Comparison of ENCODE assay signal across 7 cellular contexts in genomic region chr9:38066167-38066906, GRCh38. TPM values are rescaled to one million over a fixed set of nuclear protein-coding genes. Genes with fewer than 3 reads are reported as not detected.
DNase-seq lines count a peak whose midpoint lies in the region; ATAC-seq and TF ChIP-seq lines count a peak whose summit lies in the region.

No MANE protein-coding gene starts in this region.

- H2AFZ ChIP-seq in GM23338: no peak overlapping the region

- H3K9me3 Mint-ChIP-seq in GM23338: no peaks in the 10 kb centered on the region; the same call in 2 of the 3 replicates

- H3K4me1 ChIP-seq in GM23338 (ENCODE audit: insufficient read depth): peaks cover 34% of the 10 kb centered on the region
- peaks cover 25% of the 10 kb centered on the region for H3K4me1 ChIP-seq in SJCRH30
- H3K4me1 ChIP-seq in foreskin keratinocyte: peaks cover 7% of the 10 kb centered on the region

- H4K20me1 ChIP-seq in GM23338 (replicated peaks; ENCODE audit: insufficient read depth): peaks cover 26% of the 10 kb centered on the region

- peak overlapping the region; percentile 93 for H3K4me2 ChIP-seq in GM23338

- ATAC-seq in GM23338: peak; percentile 2; the same call in 2 of the 3 replicates
- no peak for ATAC-seq in foreskin keratinocyte
- ATAC-seq in HG03139 (IDR thresholded peaks at IDR 0.05; ENCODE audit: unreplicated experiment): no peak

- H3K27ac ChIP-seq in GM23338 (ENCODE audit: low read depth): no peak overlapping the region
- no peak overlapping the region for H3K27ac ChIP-seq in SJCRH30
- H3K27ac ChIP-seq in foreskin keratinocyte: no peak overlapping the region
- H3K27ac ChIP-seq in skin epidermis: peak overlapping the region in 17 of 21 experiments; percentile 56 to 96 (median 89)

- no peak overlapping the region for H3K27ac Mint-ChIP-seq in GM23338

- no peaks in the 10 kb centered on the region for H3K36me3 ChIP-seq in GM23338 (ENCODE audit: insufficient read depth)
- H3K36me3 ChIP-seq in SJCRH30: no peaks in the 10 kb centered on the region

- H3K4me3 ChIP-seq in GM23338: peak overlapping the region; percentile 72
- peak overlapping the region; percentile 100 for H3K4me3 ChIP-seq in SJCRH30
- H3K4me3 ChIP-seq in skin epidermis: peak overlapping the region; percentile 72 to 91 (median 79)

- H3K27me3 Mint-ChIP-seq in GM23338 (ENCODE audit: insufficient read depth, low read depth, poor library complexity): peaks cover 20% of the 10 kb centered on the region

- H3F3A ChIP-seq in GM23338 (replicated peaks; ENCODE audit: low read depth): no peaks in the 10 kb centered on the region

- peak; percentile 46 for DNase-seq in GM23338 (ENCODE audit: low spot score)
- DNase-seq in SJCRH30: no peak
- DNase-seq in foreskin keratinocyte: peak in 1 of 2 donors; percentile 50
- DNase-seq in NCI-H748 treated with DMSO at 0.1 percent for 48 hours (lab: John Stamatoyannopoulos, UW): no peak
- no peak for DNase-seq in iPS-NIHi7 (ENCODE audit: extremely low spot score)

- peak in 1 of 2 experiments; percentile 19; a peak in 2 of 4 replicates for TF ChIP-seq CTCF in GM23338 (conservative IDR thresholded peaks at IDR 0.05; ENCODE audit: low read depth in 2 of 2)
- peak; percentile 53 for TF ChIP-seq CTCF in foreskin keratinocyte (conservative IDR thresholded peaks at IDR 0.05)

- no peaks in the 10 kb centered on the region for H3K9me2 ChIP-seq in GM23338 (ENCODE audit: insufficient read depth)

- H3K36me3 Mint-ChIP-seq in GM23338 (ENCODE audit: low read depth): no peaks in the 10 kb centered on the region; the same call in 2 of the 3 replicates

- H3K9me3 ChIP-seq in SJCRH30 (replicated peaks): no peaks in the 10 kb centered on the region

- peaks cover 55% of the 10 kb centered on the region for H3K79me2 ChIP-seq in GM23338 (replicated peaks; ENCODE audit: insufficient read depth)

- H3K4me3 Mint-ChIP-seq in GM23338: peak overlapping the region; percentile 83

- H3K27me3 ChIP-seq in GM23338 (ENCODE audit: insufficient read depth): peaks cover 30% of the 10 kb centered on the region
- H3K27me3 ChIP-seq in SJCRH30: no peaks in the 10 kb centered on the region
- H3K27me3 ChIP-seq in foreskin keratinocyte: no peaks in the 10 kb centered on the region

- peaks cover 49% of the 10 kb centered on the region for H3K4me1 Mint-ChIP-seq in GM23338

TF ChIP-seq in GM23338, 12 proteins besides CTCF, POLR2A, EP300 and RAD21 (continues in another document):
- TF ChIP-seq CREB1 (CRISPR knock-in tag; IDR thresholded peaks at IDR 0.05; ENCODE audit: low read depth) (no peak), NANOG (IDR thresholded peaks at IDR 0.05; ENCODE audit: borderline replicate concordance) (no peak), STAT1 (IDR thresholded peaks at IDR 0.05; ENCODE audit: unreplicated experiment) (no peak), EZH2phosphoT487 (IDR thresholded peaks at IDR 0.05; ENCODE audit: unreplicated experiment) (no peak), EZH2 (IDR thresholded peaks at IDR 0.05; ENCODE audit: low read depth, unreplicated experiment) (no peak), ZNF331 (CRISPR knock-in tag; IDR thresholded peaks at IDR 0.05; ENCODE audit: low read depth) (no peak), ZNF114 (CRISPR knock-in tag; IDR thresholded peaks at IDR 0.05) (no peak), REST (IDR thresholded peaks at IDR 0.05; ENCODE audit: unreplicated experiment) (no peak), JUNB (IDR thresholded peaks at IDR 0.05; ENCODE audit: unreplicated experiment) (no peak)
- TF ChIP-seq, protein P1, sequence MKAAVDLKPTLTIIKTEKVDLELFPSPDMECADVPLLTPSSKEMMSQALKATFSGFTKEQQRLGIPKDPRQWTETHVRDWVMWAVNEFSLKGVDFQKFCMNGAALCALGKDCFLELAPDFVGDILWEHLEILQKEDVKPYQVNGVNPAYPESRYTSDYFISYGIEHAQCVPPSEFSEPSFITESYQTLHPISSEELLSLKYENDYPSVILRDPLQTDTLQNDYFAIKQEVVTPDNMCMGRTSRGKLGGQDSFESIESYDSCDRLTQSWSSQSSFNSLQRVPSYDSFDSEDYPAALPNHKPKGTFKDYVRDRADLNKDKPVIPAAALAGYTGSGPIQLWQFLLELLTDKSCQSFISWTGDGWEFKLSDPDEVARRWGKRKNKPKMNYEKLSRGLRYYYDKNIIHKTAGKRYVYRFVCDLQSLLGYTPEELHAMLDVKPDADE (IDR thresholded peaks at IDR 0.05): no peak

RNA-seq across cellular contexts. Expression of gene SHB, which starts 2.7 kb away (rescaled TPM):
- 8.4 and 14.0 TPM in 2 replicates for total RNA-seq in GM23338 (2014; rRNA removed; shearing (Covaris generic))
- polyA plus RNA-seq in GM23338 (2016; fragmentation: Nextera tagmentation; extraction: Ambion mirVana) (1.5 and 1.7 TPM in 2 replicates), foreskin keratinocyte (15.8 and 17.8 TPM in 2 replicates)
- total RNA-seq in SJCRH30 (2014; rRNA removed; shearing (Covaris generic)): 14.7 and 14.9 TPM in 2 replicates
- total RNA-seq in foreskin keratinocyte: 17.0 and 19.0 TPM in 2 replicates

Comparison
In these comparisons a context has a peak if more than half of its experiments do, and no peak if none do; other contexts are left out.
1. H3K27ac ChIP-seq: peak in skin epidermis (17 of 21); none in GM23338 (single experiment), SJCRH30 (single experiment) and foreskin keratinocyte (single experiment).
2. Peak in every context shown above with its lines, with median percentiles within 50 percentile points of each other: H3K4me3 ChIP-seq.